Comparison of ENCODE assay signal across 16 cellular contexts in the genomic region with DNA sequence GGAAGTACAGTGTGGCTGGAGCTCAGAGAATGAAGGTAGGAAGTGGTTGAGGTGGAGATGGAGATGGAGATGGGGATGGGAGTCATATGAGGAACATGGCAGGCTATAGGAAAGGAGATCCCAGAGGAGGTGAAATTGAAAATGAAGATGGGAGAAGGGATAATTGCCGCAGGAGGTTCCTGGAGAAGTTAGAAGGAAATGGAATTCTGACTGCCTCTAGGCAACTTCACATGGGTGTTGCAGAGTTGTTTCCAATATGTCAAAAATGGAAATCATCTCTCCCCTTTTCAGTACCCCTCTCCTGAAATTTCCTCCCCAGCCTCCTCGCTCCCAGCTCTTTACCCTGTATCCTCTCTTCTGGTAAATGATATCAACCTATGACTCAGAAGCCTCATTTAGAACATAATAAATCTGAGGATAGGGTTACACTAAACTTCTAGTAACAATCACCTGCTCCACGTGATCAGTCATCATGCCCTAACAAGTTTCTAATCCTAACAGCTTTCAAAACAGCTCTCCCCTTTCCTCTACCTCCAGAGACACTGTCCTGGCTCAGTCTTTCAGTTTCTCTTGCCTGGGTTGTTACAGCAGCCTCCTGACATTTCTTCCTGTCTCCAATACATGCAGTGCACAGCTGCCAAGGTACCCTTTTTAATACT.
A peak's percentile ranks its signal among the peaks of the same experiment; 100 is the strongest.
DNase-seq lines count a peak whose midpoint lies in the region; TF ChIP-seq lines count a peak whose summit lies in the region.
"Had no signal": no experiment of that assay in that cellular context is flagged by ENCODE, and none has a peak within 500 bp of the region (broad histone marks: within the 10 kb centered on the region; RNA-seq: fewer than 3 reads in every experiment).

No MANE protein-coding gene starts in this region.

- no peaks in the 10 kb centered on the region for H3K36me3 ChIP-seq in skeletal muscle satellite cell (ENCODE audit: insufficient read depth, low read length)
- H3K36me3 ChIP-seq: upper lobe of right lung had no signal

- no peaks in the 10 kb centered on the region for H3K27me3 ChIP-seq in skeletal muscle satellite cell (ENCODE audit: control insufficient read depth, insufficient read depth, low read length)
- peaks cover 0 to 2% (median 0%) of the 10 kb centered on the region in 45 donors for H3K27me3 ChIP-seq in dorsolateral prefrontal cortex
- H3K27me3 ChIP-seq: upper lobe of right lung had no signal

- DNase-seq in SHP77 treated with DMSO at 0.1 percent for 48 hours (lab: John Stamatoyannopoulos, UW) = peak; percentile 6
- no peak for DNase-seq in SHP77 (lab: John Stamatoyannopoulos, UW)
- DNase-seq in NCI-H2196 treated with DMSO at 0.1 percent for 48 hours (lab: John Stamatoyannopoulos, UW; ENCODE audit: unreplicated experiment) = peak; percentile 66
- peak; percentile 60 for DNase-seq in epithelial cell of prostate (ENCODE audit: low read depth, low spot score)
- DNase-seq in NOMO-1 (lab: John Stamatoyannopoulos, UW; ENCODE audit: unreplicated experiment in 2 of 2) = no peak
- DNase-seq in dorsolateral prefrontal cortex = no peak
- DNase-seq in activated effector memory CD4-positive, alpha-beta T cell treated with anti-CD3 and anti-CD28 coated beads, Interleukin-2, amount 50 U/mL, for 16 hours = no peak
- DNase-seq: activated CD4-positive, alpha-beta T cell treated with anti-CD3 and anti-CD28 coated beads, Interleukin-2, amount 50 U/mL, for 48 hours; activated naive CD4-positive, alpha-beta T cell treated with anti-CD3 and anti-CD28 coated beads for 36 hours; Calu3; cortex of kidney; left cardiac atrium; nephron progenitor cell; upper lobe of right lung had no signal

- peak overlapping the region; percentile 5 for H3K4me2 ChIP-seq in skeletal muscle satellite cell (ENCODE audit: low read length)
- H3K4me2 ChIP-seq: A549 had no signal

- H3K27ac ChIP-seq in epithelial cell of prostate = peak overlapping the region; percentile 4
- H3K27ac ChIP-seq in dorsolateral prefrontal cortex = no peak overlapping the region
- H3K27ac ChIP-seq: A549, upper lobe of right lung had no signal

- H3K4me3 ChIP-seq in skeletal muscle satellite cell (ENCODE audit: low read length) = no peak overlapping the region
- no peak overlapping the region for H3K4me3 ChIP-seq in dorsolateral prefrontal cortex
- H3K4me3 ChIP-seq: A549, upper lobe of right lung had no signal

- TF ChIP-seq CTCF in dorsolateral prefrontal cortex (IDR thresholded peaks at IDR 0.05 in 54 of 56, conservative IDR thresholded peaks at IDR 0.05 in 2 of 56; ENCODE audit: low read depth in 1 of 56, partially characterized antibody in 56 of 56) = no peak

- intact Hi-C loops in dorsolateral prefrontal cortex (cut with DNase I) = no loop called here

- H3K9ac ChIP-seq in skeletal muscle satellite cell (ENCODE audit: low read depth, low read length) = no peak overlapping the region

- no peaks in the 10 kb centered on the region for H3K9me3 ChIP-seq in skeletal muscle satellite cell (replicated peaks; ENCODE audit: low read length)
- H3K9me3 ChIP-seq: A549, upper lobe of right lung had no signal

- peaks cover 20% of the 10 kb centered on the region for H3K4me1 ChIP-seq in skeletal muscle satellite cell (ENCODE audit: control insufficient read depth, insufficient read depth, low read length)
- H3K4me1 ChIP-seq: A549, upper lobe of right lung had no signal

Comparison
In these comparisons a context has a peak if more than half of its experiments do, and no peak if none do; other contexts are left out.
1. DNase-seq: peak in SHP77 treated with DMSO at 0.1 percent for 48 hours (single experiment), NCI-H2196 treated with DMSO at 0.1 percent for 48 hours (single experiment) and epithelial cell of prostate (single experiment); none in SHP77 (0 of 2), NOMO-1 (0 of 2), dorsolateral prefrontal cortex (0 of 10) and activated effector memory CD4-positive, alpha-beta T cell treated with anti-CD3 and anti-CD28 coated beads, Interleukin-2, amount 50 U/mL, for 16 hours (single experiment).